Comparison of ENCODE assay signal across 10 cellular contexts in the genomic region with DNA sequence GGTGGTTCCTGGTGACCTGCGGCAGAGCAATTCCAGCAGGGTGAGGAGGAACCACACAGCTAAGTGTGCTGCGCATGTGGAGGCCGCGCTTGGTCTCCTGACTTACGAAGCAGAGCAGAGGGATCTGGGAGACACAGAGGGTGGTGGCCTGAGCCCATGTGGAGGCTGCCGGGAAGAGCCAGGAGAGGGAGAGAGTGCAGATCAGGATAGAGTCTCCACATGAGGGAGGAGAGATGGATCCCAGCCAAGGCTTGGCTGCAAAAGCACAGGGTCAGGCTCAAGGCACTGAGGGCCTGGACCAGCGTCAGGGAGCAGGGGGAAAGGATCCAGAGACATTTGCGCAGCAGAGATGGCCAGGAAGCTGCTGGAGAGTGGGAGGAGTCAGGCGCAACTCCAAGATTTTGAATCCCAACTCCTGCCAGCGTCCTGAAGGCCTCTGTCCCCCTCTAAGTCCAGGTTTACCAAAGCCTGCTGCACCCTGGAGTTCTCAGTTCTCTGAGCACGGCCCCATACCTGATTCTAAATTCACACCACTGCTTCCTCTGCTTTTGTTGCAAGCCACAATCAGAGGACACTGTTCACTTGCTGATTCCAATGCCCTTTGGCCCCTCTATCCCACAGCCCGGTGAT. TPM values are rescaled to one million over a fixed set of nuclear protein-coding genes. Genes with fewer than 3 reads are reported as not detected.
DNase-seq lines count a peak whose midpoint lies in the region; TF ChIP-seq lines count a peak whose summit lies in the region.
"Had no signal": no experiment of that assay in that cellular context is flagged by ENCODE, and none has a peak within 500 bp of the region (broad histone marks: within the 10 kb centered on the region; RNA-seq: fewer than 3 reads in every experiment).

No MANE protein-coding gene starts in this region.

- peaks cover 14% of the 10 kb centered on the region for H3K4me1 ChIP-seq in testis
- peaks cover 9% of the 10 kb centered on the region for H3K4me1 ChIP-seq in CD4-positive, alpha-beta memory T cell (ENCODE audit: insufficient read depth, low read length)
- H3K4me1 ChIP-seq: foreskin keratinocyte had no signal

- peaks cover 0 to 2% (median 0%) of the 10 kb centered on the region in 8 donors for H3K9me3 Mint-ChIP-seq in CD4-positive, alpha-beta memory T cell

- H3K9me3 ChIP-seq in testis, result no peaks in the 10 kb centered on the region
- no peaks in the 10 kb centered on the region for H3K9me3 ChIP-seq in CD4-positive, alpha-beta memory T cell (ENCODE audit: control insufficient read depth in 1 of 2, low read length in 2 of 2)

- intact Hi-C loops in dorsolateral prefrontal cortex (cut with DNase I), result no loop called here
- intact Hi-C loops in lower leg skin (cut with DNase I; ENCODE audit: low total_unique reads), result no loop called here
- intact Hi-C loops in testis (cut with DNase I; ENCODE audit: low total_unique reads), result no loop called here
- intact Hi-C loops in CD4-positive, alpha-beta memory T cell (cut with micrococcal nuclease), result no loop called here

- POLR2A ChIA-PET in CD4-positive, alpha-beta memory T cell (lab: Charles Lee; ENCODE audit: partially characterized antibody), result no interaction called here

- peaks cover 12 to 15% (median 13%) of the 10 kb centered on the region in 4 donors for H3K4me1 Mint-ChIP-seq in CD4-positive, alpha-beta memory T cell

- peak overlapping the region in 39 of 59 donors; percentile 0 to 83 (median 43) for H3K27ac ChIP-seq in dorsolateral prefrontal cortex
- peak overlapping the region; percentile 44 to 80 for H3K27ac ChIP-seq in testis
- no peak overlapping the region for H3K27ac ChIP-seq in CD4-positive, alpha-beta memory T cell (ENCODE audit: low read depth, low read length)
- H3K27ac ChIP-seq: foreskin keratinocyte had no signal

- TF ChIP-seq CTCF in dorsolateral prefrontal cortex (IDR thresholded peaks at IDR 0.05 in 54 of 56, conservative IDR thresholded peaks at IDR 0.05 in 2 of 56; ENCODE audit: low read depth in 1 of 56, partially characterized antibody in 56 of 56) (no peak), lower leg skin (IDR thresholded peaks at IDR 0.05) (no peak), testis (IDR thresholded peaks at IDR 0.05) (no peak)

- H3K36me3 Mint-ChIP-seq in CD4-positive, alpha-beta memory T cell, result no peaks in the 10 kb centered on the region

- no peak overlapping the region for H3K4me3 Mint-ChIP-seq in CD4-positive, alpha-beta memory T cell

- no peaks in the 10 kb centered on the region for H3K36me3 ChIP-seq in testis (ENCODE audit: low read depth, missing control alignments)
- H3K36me3 ChIP-seq in CD4-positive, alpha-beta memory T cell (ENCODE audit: insufficient read depth, low read length), result no peaks in the 10 kb centered on the region

- no peak for TF ChIP-seq POLR2A in lower leg skin (IDR thresholded peaks at IDR 0.05)
- no peak for TF ChIP-seq POLR2A in testis (IDR thresholded peaks at IDR 0.05)

- no peaks in the 10 kb centered on the region for H3K27me3 ChIP-seq in dorsolateral prefrontal cortex
- H3K27me3 ChIP-seq in testis, result no peaks in the 10 kb centered on the region
- no peaks in the 10 kb centered on the region for H3K27me3 ChIP-seq in CD4-positive, alpha-beta memory T cell (ENCODE audit: insufficient read depth, low read length)

- H3K27ac Mint-ChIP-seq in CD4-positive, alpha-beta memory T cell, result peak overlapping the region in 1 of 7 donors; percentile 80

- CTCF ChIA-PET in CD4-positive, alpha-beta memory T cell (lab: Charles Lee; ENCODE audit: partially characterized antibody), result no interaction called here

- H3K27me3 Mint-ChIP-seq in CD4-positive, alpha-beta memory T cell, result peaks cover 0 to 1% of the 10 kb centered on the region in 2 donors

- 45 to 60% methylated on average over 12 of the region's 12 CpGs for WGBS in lower leg skin, 2 donors
- WGBS in testis, 2 donors, result 30 to 36% methylated on average over 12 of the region's 12 CpGs

- H3K4me3 ChIP-seq in dorsolateral prefrontal cortex (no peak overlapping the region), lower leg skin (ENCODE audit: low read depth, poor library complexity, severe bottlenecking) (no peak overlapping the region), testis (no peak overlapping the region)
- H3K4me3 ChIP-seq in CD4-positive, alpha-beta memory T cell (ENCODE audit: low read length in 2 of 2), result no peak overlapping the region

- DNase-seq in M059J (ENCODE audit: low read depth), result peak; percentile 17
- DNase-seq in dorsolateral prefrontal cortex, result peak in 3 of 10 donors; percentile 35 to 50 (median 48)
- DNase-seq in lower leg skin (ENCODE audit: low spot score in 2 of 2), result peak; percentile 71 to 95
- peak; percentile 95 for DNase-seq in testis
- DNase-seq in NCI-H226, result no peak
- DNase-seq in MV-4-11 (lab: John Stamatoyannopoulos, UW), result no peak
- no peak for DNase-seq in CD4-positive, alpha-beta memory T cell
- no peak for DNase-seq in superior temporal gyrus (ENCODE audit: extremely low spot score)
- DNase-seq: foreskin keratinocyte, retina had no signal

RNA-seq across cellular contexts. Expression of a gene that starts 11.3 kb away (rescaled TPM):
- total RNA-seq in M059J (2014; rRNA removed; shearing (Covaris generic)), result 9.7 and 17.0 TPM in 2 replicates
- total RNA-seq in dorsolateral prefrontal cortex (100 to 1,000 TPM; 118 to 242 (median 168) TPM), lower leg skin (10 to 100 TPM; 46.1 to 85.0 (median 54.0) TPM), testis (100 to 1,000 TPM; 157 to 176 TPM)
- 86.9 TPM for polyA plus RNA-seq in testis (ENCODE audit: insufficient read depth, low read depth, low replicate concordance)
- 100 to 1,000 TPM; 493 to 505 TPM for total RNA-seq in CD4-positive, alpha-beta memory T cell
- 10 to 100 TPM in 1 of 2 donors, 1 to 10 TPM in 1; 3.0 to 14.1 TPM for polyA plus RNA-seq in CD4-positive, alpha-beta memory T cell

RNA-seq across cellular contexts. Expression of a gene that starts 19.1 kb away (rescaled TPM):
- 1.8 and 4.7 TPM in 2 replicates for total RNA-seq in M059J (2014; rRNA removed; shearing (Covaris generic))
- total RNA-seq in dorsolateral prefrontal cortex (10 to 100 TPM in 105 of 120 experiments, 1 to 10 TPM in 15; 4.4 to 32.8 (median 13.7) TPM), lower leg skin (1 to 10 TPM; 1.8 to 8.7 (median 3.3) TPM), testis (10 to 100 TPM; 16.8 to 19.4 TPM)
- 18.6 TPM for polyA plus RNA-seq in testis (ENCODE audit: insufficient read depth, low read depth, low replicate concordance)
- under 1 TPM; 0.09 to 0.25 TPM for total RNA-seq in CD4-positive, alpha-beta memory T cell
- not detected for polyA plus RNA-seq in CD4-positive, alpha-beta memory T cell

RNA-seq across cellular contexts. Expression of a gene that starts 36.3 kb away (rescaled TPM):
- total RNA-seq in M059J (2014; rRNA removed; shearing (Covaris generic)), result 4.7 and 5.9 TPM in 2 replicates
- total RNA-seq in dorsolateral prefrontal cortex (10 to 100 TPM; 15.5 to 38.5 (median 25.9) TPM), lower leg skin (1 to 10 TPM; 3.7 to 7.8 (median 5.4) TPM), testis (10 to 100 TPM; 13.9 to 14.3 TPM)
- polyA plus RNA-seq in testis (ENCODE audit: insufficient read depth, low read depth, low replicate concordance), result 25.7 TPM
- total RNA-seq in CD4-positive, alpha-beta memory T cell, result 10 to 100 TPM; 12.5 to 13.5 TPM
- polyA plus RNA-seq in CD4-positive, alpha-beta memory T cell, result 10 to 100 TPM; 55.3 to 57.6 TPM

RNA-seq across cellular contexts. Expression of a gene that starts 54.3 kb away (rescaled TPM):
- total RNA-seq in M059J (2014; rRNA removed; shearing (Covaris generic)), result 3.2 and 5.0 TPM in 2 replicates
- total RNA-seq in dorsolateral prefrontal cortex (10 to 100 TPM; 13.0 to 46.2 (median 27.2) TPM), lower leg skin (10 to 100 TPM in 1 of 4 donors, 1 to 10 TPM in 3; 7.5 to 11.4 (median 8.6) TPM), testis (10 to 100 TPM in 1 of 2 donors, 1 to 10 TPM in 1; 8.1 to 20.9 TPM)
- 21.2 TPM for polyA plus RNA-seq in testis (ENCODE audit: insufficient read depth, low read depth, low replicate concordance)
- total RNA-seq in CD4-positive, alpha-beta memory T cell, result not detected
- polyA plus RNA-seq in CD4-positive, alpha-beta memory T cell, result not detected

RNA-seq across cellular contexts. Expression of a gene that starts 58.7 kb away (rescaled TPM):
- 410 and 440 TPM in 2 replicates for total RNA-seq in M059J (2014; rRNA removed; shearing (Covaris generic))
- total RNA-seq in dorsolateral prefrontal cortex (100 to 1,000 TPM in 80 of 120 experiments, 10 to 100 TPM in 40; 55.5 to 145 (median 107) TPM), lower leg skin (100 to 1,000 TPM; 115 to 149 (median 139) TPM), testis (100 to 1,000 TPM; 111 to 113 TPM)
- 144 TPM for polyA plus RNA-seq in testis (ENCODE audit: insufficient read depth, low read depth, low replicate concordance)
- total RNA-seq in CD4-positive, alpha-beta memory T cell, result 10 to 100 TPM; 93.5 to 99.0 TPM
- 100 to 1,000 TPM; 391 to 517 TPM for polyA plus RNA-seq in CD4-positive, alpha-beta memory T cell

Comparison
In these comparisons a context has a peak if more than half of its experiments do, and no peak if none do; other contexts are left out.
1. DNase-seq: peak in M059J (single experiment), lower leg skin (2 of 2) and testis (single experiment); none in NCI-H226 (single experiment), MV-4-11 (single experiment), CD4-positive, alpha-beta memory T cell (0 of 5) and superior temporal gyrus (single experiment).